ENCODE assay signal across 1 cellular context in the genomic region with DNA sequence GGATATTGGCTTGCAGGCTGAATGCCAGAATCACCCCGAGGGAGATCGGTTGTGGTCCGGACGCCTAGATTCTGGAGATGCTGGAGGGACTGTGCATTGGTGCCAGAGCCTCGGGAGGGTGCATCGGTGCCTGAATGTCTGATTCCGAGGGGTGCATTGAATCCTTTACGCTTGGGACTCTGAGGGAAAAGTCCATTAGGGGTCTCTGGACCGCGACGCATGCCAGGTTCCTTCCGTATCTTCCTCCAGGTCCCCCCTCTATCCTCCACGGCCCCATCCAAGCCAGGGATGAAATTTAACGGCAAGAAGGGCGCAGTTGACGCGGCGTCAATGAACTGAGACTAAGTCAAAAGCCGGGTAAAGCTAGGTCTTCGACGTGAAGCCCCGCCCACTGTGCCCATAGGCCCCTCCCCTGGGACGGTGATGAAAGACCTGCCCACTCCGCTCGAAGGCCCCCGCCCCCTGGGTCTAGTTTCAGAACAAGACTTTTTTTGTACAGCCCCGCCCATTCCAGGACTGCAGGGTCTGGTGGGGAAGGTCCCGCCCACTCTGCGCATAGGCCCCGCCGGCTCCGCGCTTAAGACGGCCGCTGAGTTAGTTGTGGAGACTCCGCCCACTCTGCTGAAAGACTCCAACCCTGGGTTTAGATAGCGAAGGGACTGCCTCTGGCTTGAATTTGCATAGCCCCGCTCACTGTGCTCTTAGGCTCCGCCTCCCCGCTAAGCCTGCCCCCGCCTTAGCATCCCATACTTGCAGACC.
TF ChIP-seq lines count a peak whose summit lies in the region.

No MANE protein-coding gene starts in this region.

TF ChIP-seq in HEK293, 187 proteins besides CTCF, POLR2A, EP300 and RAD21 (continued from another document and continues in another):
- TF ChIP-seq, protein P1, sequence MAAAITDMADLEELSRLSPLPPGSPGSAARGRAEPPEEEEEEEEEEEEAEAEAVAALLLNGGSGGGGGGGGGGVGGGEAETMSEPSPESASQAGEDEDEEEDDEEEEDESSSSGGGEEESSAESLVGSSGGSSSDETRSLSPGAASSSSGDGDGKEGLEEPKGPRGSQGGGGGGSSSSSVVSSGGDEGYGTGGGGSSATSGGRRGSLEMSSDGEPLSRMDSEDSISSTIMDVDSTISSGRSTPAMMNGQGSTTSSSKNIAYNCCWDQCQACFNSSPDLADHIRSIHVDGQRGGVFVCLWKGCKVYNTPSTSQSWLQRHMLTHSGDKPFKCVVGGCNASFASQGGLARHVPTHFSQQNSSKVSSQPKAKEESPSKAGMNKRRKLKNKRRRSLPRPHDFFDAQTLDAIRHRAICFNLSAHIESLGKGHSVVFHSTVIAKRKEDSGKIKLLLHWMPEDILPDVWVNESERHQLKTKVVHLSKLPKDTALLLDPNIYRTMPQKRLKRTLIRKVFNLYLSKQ (tag by site-specific recombination; IDR thresholded peaks at IDR 0.05; ENCODE audit: borderline replicate concordance), result no peak
- TF ChIP-seq, protein P2, sequence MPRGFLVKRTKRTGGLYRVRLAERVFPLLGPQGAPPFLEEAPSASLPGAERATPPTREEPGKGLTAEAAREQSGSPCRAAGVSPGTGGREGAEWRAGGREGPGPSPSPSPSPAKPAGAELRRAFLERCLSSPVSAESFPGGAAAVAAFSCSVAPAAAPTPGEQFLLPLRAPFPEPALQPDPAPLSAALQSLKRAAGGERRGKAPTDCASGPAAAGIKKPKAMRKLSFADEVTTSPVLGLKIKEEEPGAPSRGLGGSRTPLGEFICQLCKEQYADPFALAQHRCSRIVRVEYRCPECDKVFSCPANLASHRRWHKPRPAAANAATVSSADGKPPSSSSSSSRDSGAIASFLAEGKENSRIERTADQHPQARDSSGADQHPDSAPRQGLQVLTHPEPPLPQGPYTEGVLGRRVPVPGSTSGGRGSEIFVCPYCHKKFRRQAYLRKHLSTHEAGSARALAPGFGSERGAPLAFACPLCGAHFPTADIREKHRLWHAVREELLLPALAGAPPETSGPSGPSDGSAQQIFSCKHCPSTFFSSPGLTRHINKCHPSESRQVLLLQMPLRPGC (tag by site-specific recombination; IDR thresholded peaks at IDR 0.05), result no peak
- no peak for TF ChIP-seq ZNF792 (tag by site-specific recombination; IDR thresholded peaks at IDR 0.05)
- TF ChIP-seq HOXA7 (CRISPR knock-in tag; IDR thresholded peaks at IDR 0.05; ENCODE audit: borderline replicate concordance), result no peak
- TF ChIP-seq ZNF561 (tag by site-specific recombination; IDR thresholded peaks at IDR 0.05; ENCODE audit: borderline replicate concordance), result peak; percentile 99
- TF ChIP-seq, protein P3, sequence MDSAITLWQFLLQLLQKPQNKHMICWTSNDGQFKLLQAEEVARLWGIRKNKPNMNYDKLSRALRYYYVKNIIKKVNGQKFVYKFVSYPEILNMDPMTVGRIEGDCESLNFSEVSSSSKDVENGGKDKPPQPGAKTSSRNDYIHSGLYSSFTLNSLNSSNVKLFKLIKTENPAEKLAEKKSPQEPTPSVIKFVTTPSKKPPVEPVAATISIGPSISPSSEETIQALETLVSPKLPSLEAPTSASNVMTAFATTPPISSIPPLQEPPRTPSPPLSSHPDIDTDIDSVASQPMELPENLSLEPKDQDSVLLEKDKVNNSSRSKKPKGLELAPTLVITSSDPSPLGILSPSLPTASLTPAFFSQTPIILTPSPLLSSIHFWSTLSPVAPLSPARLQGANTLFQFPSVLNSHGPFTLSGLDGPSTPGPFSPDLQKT (IDR thresholded peaks at IDR 0.05; ENCODE audit: borderline replicate concordance, low read depth, low read length), result no peak
- TF ChIP-seq ZBTB21 (tag by site-specific recombination; IDR thresholded peaks at IDR 0.05), result 0 out of 2 replicates have a peak, but pooled peaks have one; percentile 19
- no peak for TF ChIP-seq HOXC10 (CRISPR knock-in tag; IDR thresholded peaks at IDR 0.05)
- peak; percentile 99 for TF ChIP-seq KLF9 (tag by site-specific recombination; IDR thresholded peaks at IDR 0.05; ENCODE audit: low read depth)
- peak; percentile 75 for TF ChIP-seq ZNF335 (tag by site-specific recombination; conservative IDR thresholded peaks at IDR 0.05)
- no peak for TF ChIP-seq ZNF423 (tag by site-specific recombination; IDR thresholded peaks at IDR 0.05)
- no peak; the same call in 1 of the 2 replicates for TF ChIP-seq ZNF169 (tag by site-specific recombination; IDR thresholded peaks at IDR 0.05)
- TF ChIP-seq, protein P4, sequence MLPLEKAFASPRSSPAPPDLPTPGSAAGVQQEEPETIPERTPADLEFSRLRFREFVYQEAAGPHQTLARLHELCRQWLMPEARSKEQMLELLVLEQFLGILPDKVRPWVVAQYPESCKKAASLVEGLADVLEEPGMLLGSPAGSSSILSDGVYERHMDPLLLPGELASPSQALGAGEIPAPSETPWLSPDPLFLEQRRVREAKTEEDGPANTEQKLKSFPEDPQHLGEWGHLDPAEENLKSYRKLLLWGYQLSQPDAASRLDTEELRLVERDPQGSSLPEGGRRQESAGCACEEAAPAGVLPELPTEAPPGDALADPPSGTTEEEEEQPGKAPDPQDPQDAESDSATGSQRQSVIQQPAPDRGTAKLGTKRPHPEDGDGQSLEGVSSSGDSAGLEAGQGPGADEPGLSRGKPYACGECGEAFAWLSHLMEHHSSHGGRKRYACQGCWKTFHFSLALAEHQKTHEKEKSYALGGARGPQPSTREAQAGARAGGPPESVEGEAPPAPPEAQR (tag by site-specific recombination; IDR thresholded peaks at IDR 0.05), result no peak
- TF ChIP-seq, protein P5, sequence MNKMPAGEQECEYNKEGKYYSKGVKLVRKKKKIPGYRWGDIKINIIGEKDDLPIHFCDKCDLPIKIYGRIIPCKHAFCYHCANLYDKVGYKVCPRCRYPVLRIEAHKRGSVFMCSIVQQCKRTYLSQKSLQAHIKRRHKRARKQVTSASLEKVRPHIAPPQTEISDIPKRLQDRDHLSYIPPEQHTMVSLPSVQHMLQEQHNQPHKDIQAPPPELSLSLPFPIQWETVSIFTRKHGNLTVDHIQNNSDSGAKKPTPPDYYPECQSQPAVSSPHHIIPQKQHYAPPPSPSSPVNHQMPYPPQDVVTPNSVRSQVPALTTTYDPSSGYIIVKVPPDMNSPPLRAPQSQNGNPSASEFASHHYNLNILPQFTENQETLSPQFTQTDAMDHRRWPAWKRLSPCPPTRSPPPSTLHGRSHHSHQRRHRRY (tag by site-specific recombination; IDR thresholded peaks at IDR 0.05), result no peak
- no peak for TF ChIP-seq ZNF211 (tag by site-specific recombination; IDR thresholded peaks at IDR 0.05; ENCODE audit: low read depth)
- no peak for TF ChIP-seq IKZF3 (tag by site-specific recombination; IDR thresholded peaks at IDR 0.05)
- TF ChIP-seq BCL11A (tag by site-specific recombination; IDR thresholded peaks at IDR 0.05; ENCODE audit: low read depth), result 0 out of 2 replicates have a peak, but pooled peaks have one; percentile 5
- TF ChIP-seq, protein P6, sequence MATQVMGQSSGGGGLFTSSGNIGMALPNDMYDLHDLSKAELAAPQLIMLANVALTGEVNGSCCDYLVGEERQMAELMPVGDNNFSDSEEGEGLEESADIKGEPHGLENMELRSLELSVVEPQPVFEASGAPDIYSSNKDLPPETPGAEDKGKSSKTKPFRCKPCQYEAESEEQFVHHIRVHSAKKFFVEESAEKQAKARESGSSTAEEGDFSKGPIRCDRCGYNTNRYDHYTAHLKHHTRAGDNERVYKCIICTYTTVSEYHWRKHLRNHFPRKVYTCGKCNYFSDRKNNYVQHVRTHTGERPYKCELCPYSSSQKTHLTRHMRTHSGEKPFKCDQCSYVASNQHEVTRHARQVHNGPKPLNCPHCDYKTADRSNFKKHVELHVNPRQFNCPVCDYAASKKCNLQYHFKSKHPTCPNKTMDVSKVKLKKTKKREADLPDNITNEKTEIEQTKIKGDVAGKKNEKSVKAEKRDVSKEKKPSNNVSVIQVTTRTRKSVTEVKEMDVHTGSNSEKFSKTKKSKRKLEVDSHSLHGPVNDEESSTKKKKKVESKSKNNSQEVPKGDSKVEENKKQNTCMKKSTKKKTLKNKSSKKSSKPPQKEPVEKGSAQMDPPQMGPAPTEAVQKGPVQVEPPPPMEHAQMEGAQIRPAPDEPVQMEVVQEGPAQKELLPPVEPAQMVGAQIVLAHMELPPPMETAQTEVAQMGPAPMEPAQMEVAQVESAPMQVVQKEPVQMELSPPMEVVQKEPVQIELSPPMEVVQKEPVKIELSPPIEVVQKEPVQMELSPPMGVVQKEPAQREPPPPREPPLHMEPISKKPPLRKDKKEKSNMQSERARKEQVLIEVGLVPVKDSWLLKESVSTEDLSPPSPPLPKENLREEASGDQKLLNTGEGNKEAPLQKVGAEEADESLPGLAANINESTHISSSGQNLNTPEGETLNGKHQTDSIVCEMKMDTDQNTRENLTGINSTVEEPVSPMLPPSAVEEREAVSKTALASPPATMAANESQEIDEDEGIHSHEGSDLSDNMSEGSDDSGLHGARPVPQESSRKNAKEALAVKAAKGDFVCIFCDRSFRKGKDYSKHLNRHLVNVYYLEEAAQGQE (tag by site-specific recombination; IDR thresholded peaks at IDR 0.05), result no peak
- TF ChIP-seq ZNF624 (tag by site-specific recombination; IDR thresholded peaks at IDR 0.05), result no peak
- no peak for TF ChIP-seq ZNF404 (tag by site-specific recombination; IDR thresholded peaks at IDR 0.05)
- no peak for TF ChIP-seq ZNF747 (tag by site-specific recombination; IDR thresholded peaks at IDR 0.05)
- TF ChIP-seq, protein P7, sequence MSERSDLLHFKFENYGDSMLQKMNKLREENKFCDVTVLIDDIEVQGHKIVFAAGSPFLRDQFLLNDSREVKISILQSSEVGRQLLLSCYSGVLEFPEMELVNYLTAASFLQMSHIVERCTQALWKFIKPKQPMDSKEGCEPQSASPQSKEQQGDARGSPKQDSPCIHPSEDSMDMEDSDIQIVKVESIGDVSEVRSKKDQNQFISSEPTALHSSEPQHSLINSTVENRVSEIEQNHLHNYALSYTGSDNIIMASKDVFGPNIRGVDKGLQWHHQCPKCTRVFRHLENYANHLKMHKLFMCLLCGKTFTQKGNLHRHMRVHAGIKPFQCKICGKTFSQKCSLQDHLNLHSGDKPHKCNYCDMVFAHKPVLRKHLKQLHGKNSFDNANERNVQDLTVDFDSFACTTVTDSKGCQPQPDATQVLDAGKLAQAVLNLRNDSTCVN (tag by site-specific recombination; optimal IDR thresholded peaks at IDR 0.05), result no peak
- no peak; the same call in 1 of the 2 replicates for TF ChIP-seq ZNF629 (tag by site-specific recombination; IDR thresholded peaks at IDR 0.05)
- TF ChIP-seq, protein P8, sequence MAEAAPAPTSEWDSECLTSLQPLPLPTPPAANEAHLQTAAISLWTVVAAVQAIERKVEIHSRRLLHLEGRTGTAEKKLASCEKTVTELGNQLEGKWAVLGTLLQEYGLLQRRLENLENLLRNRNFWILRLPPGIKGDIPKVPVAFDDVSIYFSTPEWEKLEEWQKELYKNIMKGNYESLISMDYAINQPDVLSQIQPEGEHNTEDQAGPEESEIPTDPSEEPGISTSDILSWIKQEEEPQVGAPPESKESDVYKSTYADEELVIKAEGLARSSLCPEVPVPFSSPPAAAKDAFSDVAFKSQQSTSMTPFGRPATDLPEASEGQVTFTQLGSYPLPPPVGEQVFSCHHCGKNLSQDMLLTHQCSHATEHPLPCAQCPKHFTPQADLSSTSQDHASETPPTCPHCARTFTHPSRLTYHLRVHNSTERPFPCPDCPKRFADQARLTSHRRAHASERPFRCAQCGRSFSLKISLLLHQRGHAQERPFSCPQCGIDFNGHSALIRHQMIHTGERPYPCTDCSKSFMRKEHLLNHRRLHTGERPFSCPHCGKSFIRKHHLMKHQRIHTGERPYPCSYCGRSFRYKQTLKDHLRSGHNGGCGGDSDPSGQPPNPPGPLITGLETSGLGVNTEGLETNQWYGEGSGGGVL (tag by site-specific recombination; IDR thresholded peaks at IDR 0.05), result no peak
- TF ChIP-seq, protein P9, sequence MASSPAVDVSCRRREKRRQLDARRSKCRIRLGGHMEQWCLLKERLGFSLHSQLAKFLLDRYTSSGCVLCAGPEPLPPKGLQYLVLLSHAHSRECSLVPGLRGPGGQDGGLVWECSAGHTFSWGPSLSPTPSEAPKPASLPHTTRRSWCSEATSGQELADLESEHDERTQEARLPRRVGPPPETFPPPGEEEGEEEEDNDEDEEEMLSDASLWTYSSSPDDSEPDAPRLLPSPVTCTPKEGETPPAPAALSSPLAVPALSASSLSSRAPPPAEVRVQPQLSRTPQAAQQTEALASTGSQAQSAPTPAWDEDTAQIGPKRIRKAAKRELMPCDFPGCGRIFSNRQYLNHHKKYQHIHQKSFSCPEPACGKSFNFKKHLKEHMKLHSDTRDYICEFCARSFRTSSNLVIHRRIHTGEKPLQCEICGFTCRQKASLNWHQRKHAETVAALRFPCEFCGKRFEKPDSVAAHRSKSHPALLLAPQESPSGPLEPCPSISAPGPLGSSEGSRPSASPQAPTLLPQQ (tag by site-specific recombination; IDR thresholded peaks at IDR 0.05), result peak; percentile 82
- TF ChIP-seq OVOL3 (tag by site-specific recombination; IDR thresholded peaks at IDR 0.05), result no peak
- TF ChIP-seq TCF7L2 (IDR thresholded peaks at IDR 0.05; ENCODE audit: borderline replicate concordance, low read depth, low read length), result no peak
- no peak for TF ChIP-seq ZNF202 (tag by site-specific recombination; IDR thresholded peaks at IDR 0.05; ENCODE audit: borderline replicate concordance)
- TF ChIP-seq, protein P10, sequence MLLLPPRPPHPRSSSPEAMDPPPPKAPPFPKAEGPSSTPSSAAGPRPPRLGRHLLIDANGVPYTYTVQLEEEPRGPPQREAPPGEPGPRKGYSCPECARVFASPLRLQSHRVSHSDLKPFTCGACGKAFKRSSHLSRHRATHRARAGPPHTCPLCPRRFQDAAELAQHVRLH (tag by site-specific recombination; IDR thresholded peaks at IDR 0.05), result no peak
- TF ChIP-seq ZFP69B (tag by site-specific recombination; IDR thresholded peaks at IDR 0.05), result peak; percentile 74
- peak; percentile 46; the same call in 1 of the 2 replicates for TF ChIP-seq ZSCAN16 (tag by site-specific recombination; IDR thresholded peaks at IDR 0.05)
- no peak for TF ChIP-seq ZNF16 (tag by site-specific recombination; IDR thresholded peaks at IDR 0.05; ENCODE audit: low read depth)
- no peak for TF ChIP-seq ZNF391 (tag by site-specific recombination; IDR thresholded peaks at IDR 0.05; ENCODE audit: borderline replicate concordance, low read depth)
- TF ChIP-seq, protein P11, sequence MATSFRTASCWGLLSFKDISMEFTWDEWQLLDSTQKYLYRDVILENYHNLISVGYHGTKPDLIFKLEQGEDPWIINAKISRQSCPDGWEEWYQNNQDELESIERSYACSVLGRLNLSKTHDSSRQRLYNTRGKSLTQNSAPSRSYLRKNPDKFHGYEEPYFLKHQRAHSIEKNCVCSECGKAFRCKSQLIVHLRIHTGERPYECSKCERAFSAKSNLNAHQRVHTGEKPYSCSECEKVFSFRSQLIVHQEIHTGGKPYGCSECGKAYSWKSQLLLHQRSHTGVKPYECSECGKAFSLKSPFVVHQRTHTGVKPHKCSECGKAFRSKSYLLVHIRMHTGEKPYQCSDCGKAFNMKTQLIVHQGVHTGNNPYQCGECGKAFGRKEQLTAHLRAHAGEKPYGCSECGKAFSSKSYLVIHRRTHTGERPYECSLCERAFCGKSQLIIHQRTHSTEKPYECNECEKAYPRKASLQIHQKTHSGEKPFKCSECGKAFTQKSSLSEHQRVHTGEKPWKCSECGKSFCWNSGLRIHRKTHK (tag by site-specific recombination; IDR thresholded peaks at IDR 0.05), result no peak
- no peak for TF ChIP-seq ZNF610 (tag by site-specific recombination; IDR thresholded peaks at IDR 0.05; ENCODE audit: borderline replicate concordance)
- no peak for TF ChIP-seq ZNF133 (tag by site-specific recombination; IDR thresholded peaks at IDR 0.05)
- no peak for TF ChIP-seq ZNF274 (IDR thresholded peaks at IDR 0.05; ENCODE audit: low read length)
- no peak for TF ChIP-seq ZNF274 (tag by site-specific recombination; IDR thresholded peaks at IDR 0.05; ENCODE audit: borderline replicate concordance)
- TF ChIP-seq ZNF174 (tag by site-specific recombination; IDR thresholded peaks at IDR 0.05), result no peak
- peak; percentile 74 for TF ChIP-seq EGR2 (tag by site-specific recombination; IDR thresholded peaks at IDR 0.05; ENCODE audit: low read depth)
- no peak for TF ChIP-seq ZNF830 (tag by site-specific recombination; IDR thresholded peaks at IDR 0.05; ENCODE audit: low read depth)
